In the genomic region with DNA sequence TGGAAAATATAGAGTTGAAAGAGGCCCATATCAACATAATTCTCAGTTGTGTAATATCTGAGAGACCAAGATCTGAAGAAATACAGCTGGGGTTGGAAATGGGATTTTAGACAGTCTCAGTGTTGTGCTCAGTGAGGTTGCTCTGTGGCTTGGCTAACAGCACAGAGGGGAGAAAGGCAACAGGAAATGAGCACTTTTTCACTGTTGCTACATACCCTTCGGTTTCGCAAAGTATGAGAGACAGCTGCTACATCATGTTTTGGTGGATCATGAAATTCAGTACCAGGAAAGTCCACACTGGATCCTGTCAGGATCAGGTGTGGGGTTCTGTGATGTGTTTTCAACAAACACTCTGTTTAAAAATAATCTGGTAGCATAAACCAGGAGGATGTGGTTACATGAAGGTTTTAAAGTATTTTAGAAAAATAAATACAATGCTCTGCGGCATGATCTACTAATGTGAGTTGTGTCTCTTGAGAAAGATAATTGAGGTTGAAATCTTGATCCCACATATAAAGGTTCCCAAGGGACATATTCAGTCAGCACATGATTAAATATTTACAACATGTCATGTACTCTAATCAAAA, we compare ENCODE assay signal across 8 cellular contexts. TPM values are rescaled to one million over a fixed set of nuclear protein-coding genes. Genes with fewer than 3 reads are reported as not detected.
DNase-seq lines count a peak whose midpoint lies in the region; ATAC-seq and TF ChIP-seq lines count a peak whose summit lies in the region.

No MANE protein-coding gene starts in this region.

- H3K4me3 ChIP-seq in left lung (no peak overlapping the region), MG63 (no peak overlapping the region), hepatocyte (no peak overlapping the region)

- ATAC-seq in HG03025 (IDR thresholded peaks at IDR 0.05; ENCODE audit: low FRiP score, unreplicated experiment) (peak; percentile 95), left lung (peak; percentile 87)

- H3K79me2 ChIP-seq in hepatocyte: no peaks in the 10 kb centered on the region

- 85% methylated on average over 3 of the region's 3 CpGs for WGBS in hepatocyte (ENCODE audit: low lambda C conversion rate, missing lambda C conversion rate)

- H3K4me1 ChIP-seq in left lung (peaks cover 0 to 54% of the 10 kb centered on the region in 2 donors), hepatocyte (ENCODE audit: insufficient read depth) (no peaks in the 10 kb centered on the region)

- peaks cover 0 to 2% of the 10 kb centered on the region in 2 donors for H3K27me3 ChIP-seq in left lung
- H3K27me3 ChIP-seq in MG63: no peaks in the 10 kb centered on the region
- H3K27me3 ChIP-seq in hepatocyte: peaks cover 15% of the 10 kb centered on the region

- H3K4me2 ChIP-seq in hepatocyte: no peak overlapping the region

- no peak overlapping the region for H2AFZ ChIP-seq in hepatocyte

- intact Hi-C loops in left lung (cut with DNase I): no loop called here

- H3K27ac ChIP-seq in left lung (peak overlapping the region; percentile 17 to 66), hepatocyte (no peak overlapping the region)

- H4K20me1 ChIP-seq in hepatocyte (ENCODE audit: insufficient read depth, poor library complexity, severe bottlenecking): no peaks in the 10 kb centered on the region

- H3K9me3 ChIP-seq in left lung (no peaks in the 10 kb centered on the region), MG63 (no peaks in the 10 kb centered on the region), hepatocyte (ENCODE audit: low read depth) (no peaks in the 10 kb centered on the region)

- no peaks in the 10 kb centered on the region for H3K9me2 ChIP-seq in hepatocyte (replicated peaks; ENCODE audit: insufficient read depth)

- H3K36me3 ChIP-seq in left lung: no peaks in the 10 kb centered on the region
- H3K36me3 ChIP-seq in MG63: no peaks in the 10 kb centered on the region
- H3K36me3 ChIP-seq in hepatocyte (replicated peaks; ENCODE audit: insufficient read depth, low read depth): no peaks in the 10 kb centered on the region

- TF ChIP-seq CTCF in left lung (IDR thresholded peaks at IDR 0.05) (no peak), hepatocyte (IDR thresholded peaks at IDR 0.05; ENCODE audit: poor library complexity) (no peak)

- peak; percentile 26 for DNase-seq in stimulated activated CD4-positive, alpha-beta T cell treated with anti-CD3 and anti-CD28 coated beads, Interleukin-15, amount 100 ng/mL, for 24 hours
- DNase-seq in stimulated activated CD4-positive, alpha-beta T cell treated with anti-CD3 and anti-CD28 coated beads, Interleukin-4, amount 100 ng/mL, for 1 hour: no peak
- DNase-seq in SIG-M5 treated with dmso at 0.1 percent for 504 hours (lab: John Stamatoyannopoulos, UW; ENCODE audit: unreplicated experiment) (peak; percentile 96), left lung (no peak), MG63 (no peak), hepatocyte (ENCODE audit: low spot score) (no peak)
- DNase-seq in activated CD8-positive, alpha-beta memory T cell treated with anti-CD3 and anti-CD28 coated beads, Interleukin-2, amount 50 U/mL, for 48 hours: no peak

RNA-seq across cellular contexts. Expression of gene GPR88, which starts 6.9 kb away (rescaled TPM):
- under 1 TPM in 1 of 2 donors, not detected in 1; 0.10 TPM for total RNA-seq in left lung
- total RNA-seq in MG63 (2014; rRNA removed; shearing (Covaris generic); ENCODE audit: low replicate concordance): not detected in 2 replicates
- total RNA-seq in hepatocyte: 0.28 and 0.73 TPM in 2 replicates
- polyA plus RNA-seq in hepatocyte: 0.32 and 0.37 TPM in 2 replicates

Comparison
In these comparisons a context has a peak if more than half of its experiments do, and no peak if none do; other contexts are left out.
1. DNase-seq: peak in stimulated activated CD4-positive, alpha-beta T cell treated with anti-CD3 and anti-CD28 coated beads, Interleukin-15, amount 100 ng/mL, for 24 hours (single experiment) and SIG-M5 treated with dmso at 0.1 percent for 504 hours (single experiment); none in stimulated activated CD4-positive, alpha-beta T cell treated with anti-CD3 and anti-CD28 coated beads, Interleukin-4, amount 100 ng/mL, for 1 hour (single experiment), left lung (0 of 2), MG63 (single experiment), hepatocyte (single experiment) and activated CD8-positive, alpha-beta memory T cell treated with anti-CD3 and anti-CD28 coated beads, Interleukin-2, amount 50 U/mL, for 48 hours (single experiment).